Comparison of ENCODE assay signal across 8 cellular contexts in genomic region chr5:96896806-96897205, GRCh38. TPM values are rescaled to one million over a fixed set of nuclear protein-coding genes. Genes with fewer than 3 reads are reported as not detected.
DNase-seq lines count a peak whose midpoint lies in the region; ATAC-seq and TF ChIP-seq lines count a peak whose summit lies in the region.

No MANE protein-coding gene starts in this region.

- no peaks in the 10 kb centered on the region for H4K20me1 ChIP-seq in GM23338 (replicated peaks; ENCODE audit: insufficient read depth)

- no peak overlapping the region for H3K4me2 ChIP-seq in GM23338

- no peak for DNase-seq in CD4-positive, CD25-positive, alpha-beta regulatory T cell
- no peak for DNase-seq in activated T-helper 1 cell treated with anti-CD3 and anti-CD28 coated beads, Interleukin-12 subunit alpha, Interleukin-12 subunit beta, Interleukin-2, Interleukin-4 antibody, amounts not matched to agents 30 ng/mL and 10 ng/mL and 1 ng/mL, durations not matched to agents 14 hours and 24 hours and 36 hours (ENCODE audit: low spot score)
- no peak for DNase-seq in GDM1 (lab: John Stamatoyannopoulos, UW)
- DNase-seq in stimulated activated CD8-positive, alpha-beta memory T cell treated with anti-CD3 and anti-CD28 coated beads, Interleukin-4, amount 100 ng/mL, for 48 hours: no peak
- no peak for DNase-seq in glutamatergic neuron
- DNase-seq in GM23338 (ENCODE audit: low spot score): no peak

- no peak for TF ChIP-seq CTCF in glutamatergic neuron (IDR thresholded peaks at IDR 0.05; ENCODE audit: partially characterized antibody, unreplicated experiment)
- TF ChIP-seq CTCF in GM23338 (conservative IDR thresholded peaks at IDR 0.05; ENCODE audit: low read depth in 2 of 2): 0 out of 4 replicates have a peak, but pooled peaks of 1 of the 2 experiments have one; percentile 5

- H3K27me3 ChIP-seq in CD4-positive, CD25-positive, alpha-beta regulatory T cell (ENCODE audit: control insufficient read depth, insufficient read depth, low read length): no peaks in the 10 kb centered on the region
- no peaks in the 10 kb centered on the region for H3K27me3 ChIP-seq in GM23338 (ENCODE audit: insufficient read depth)

- peak overlapping the region; percentile 87 for H3K27ac ChIP-seq in CD4-positive, CD25-positive, alpha-beta regulatory T cell (ENCODE audit: insufficient read depth, low read length, poor library complexity, severe bottlenecking)
- no peak overlapping the region for H3K27ac ChIP-seq in GM23338 (ENCODE audit: low read depth)

- peak; percentile 23 to 50 for ATAC-seq in CD4-positive, CD25-positive, alpha-beta regulatory T cell (ENCODE audit: low read depth in 2 of 2)
- ATAC-seq in GM19395 (IDR thresholded peaks at IDR 0.05; ENCODE audit: unreplicated experiment): peak; percentile 93
- ATAC-seq in HG03280 (IDR thresholded peaks at IDR 0.05; ENCODE audit: unreplicated experiment): peak; percentile 89
- ATAC-seq in GM23338: no peak

- H3F3A ChIP-seq in GM23338 (replicated peaks; ENCODE audit: low read depth): no peaks in the 10 kb centered on the region

- no peaks in the 10 kb centered on the region for H3K27me3 Mint-ChIP-seq in CD4-positive, CD25-positive, alpha-beta regulatory T cell
- H3K27me3 Mint-ChIP-seq in activated T-helper 1 cell treated with anti-CD3 and anti-CD28 coated beads, Interleukin-12 subunit alpha, Interleukin-12 subunit beta, Interleukin-2, Interleukin-4 antibody, amounts not matched to agents 30 ng/mL and 10 ng/mL and 1 ng/mL, durations not matched to agents 14 hours and 24 hours and 36 hours (ENCODE audit: insufficient read depth): no peaks in the 10 kb centered on the region
- H3K27me3 Mint-ChIP-seq in glutamatergic neuron (ENCODE audit: unreplicated experiment) (peaks cover 3% of the 10 kb centered on the region), GM23338 (ENCODE audit: insufficient read depth, low read depth, poor library complexity) (no peaks in the 10 kb centered on the region)

- peaks cover 29% of the 10 kb centered on the region for H3K4me1 ChIP-seq in CD4-positive, CD25-positive, alpha-beta regulatory T cell (ENCODE audit: control insufficient read depth, insufficient read depth, low read length, poor library complexity, severe bottlenecking)
- H3K4me1 ChIP-seq in GM23338 (ENCODE audit: insufficient read depth): no peaks in the 10 kb centered on the region

- peak overlapping the region; percentile 68 to 90 (median 78) for H3K4me3 Mint-ChIP-seq in CD4-positive, CD25-positive, alpha-beta regulatory T cell
- H3K4me3 Mint-ChIP-seq in activated T-helper 1 cell treated with anti-CD3 and anti-CD28 coated beads, Interleukin-12 subunit alpha, Interleukin-12 subunit beta, Interleukin-2, Interleukin-4 antibody, amounts not matched to agents 30 ng/mL and 10 ng/mL and 1 ng/mL, durations not matched to agents 14 hours and 24 hours and 36 hours: peak overlapping the region; percentile 84
- no peak overlapping the region for H3K4me3 Mint-ChIP-seq in glutamatergic neuron (ENCODE audit: unreplicated experiment)
- H3K4me3 Mint-ChIP-seq in GM23338: no peak overlapping the region

- peaks cover 50% of the 10 kb centered on the region for H3K36me3 Mint-ChIP-seq in CD4-positive, CD25-positive, alpha-beta regulatory T cell
- H3K36me3 Mint-ChIP-seq in activated T-helper 1 cell treated with anti-CD3 and anti-CD28 coated beads, Interleukin-12 subunit alpha, Interleukin-12 subunit beta, Interleukin-2, Interleukin-4 antibody, amounts not matched to agents 30 ng/mL and 10 ng/mL and 1 ng/mL, durations not matched to agents 14 hours and 24 hours and 36 hours (ENCODE audit: low read depth): peaks cover 60% of the 10 kb centered on the region
- no peaks in the 10 kb centered on the region for H3K36me3 Mint-ChIP-seq in glutamatergic neuron (ENCODE audit: unreplicated experiment)
- H3K36me3 Mint-ChIP-seq in GM23338 (ENCODE audit: low read depth): no peaks in the 10 kb centered on the region

- H3K27ac Mint-ChIP-seq in CD4-positive, CD25-positive, alpha-beta regulatory T cell: peak overlapping the region; percentile 89 to 99 (median 90)
- peak overlapping the region; percentile 96 for H3K27ac Mint-ChIP-seq in activated T-helper 1 cell treated with anti-CD3 and anti-CD28 coated beads, Interleukin-12 subunit alpha, Interleukin-12 subunit beta, Interleukin-2, Interleukin-4 antibody, amounts not matched to agents 30 ng/mL and 10 ng/mL and 1 ng/mL, durations not matched to agents 14 hours and 24 hours and 36 hours
- H3K27ac Mint-ChIP-seq in glutamatergic neuron (ENCODE audit: unreplicated experiment) (no peak overlapping the region), GM23338 (no peak overlapping the region)

- intact Hi-C loops in activated T-helper 1 cell treated with anti-CD3 and anti-CD28 coated beads, Interleukin-12 subunit alpha, Interleukin-12 subunit beta, Interleukin-2, Interleukin-4 antibody, amounts not matched to agents 30 ng/mL and 10 ng/mL and 1 ng/mL, durations not matched to agents 14 hours and 24 hours and 36 hours (cut with micrococcal nuclease): loop anchor here (1.0 kb wide), 8 partner anchors 11 to 198 kb away; partner anchors contain the start of genes ERAP1 and ERAP2

- no peaks in the 10 kb centered on the region for H3K9me3 Mint-ChIP-seq in CD4-positive, CD25-positive, alpha-beta regulatory T cell
- H3K9me3 Mint-ChIP-seq in activated T-helper 1 cell treated with anti-CD3 and anti-CD28 coated beads, Interleukin-12 subunit alpha, Interleukin-12 subunit beta, Interleukin-2, Interleukin-4 antibody, amounts not matched to agents 30 ng/mL and 10 ng/mL and 1 ng/mL, durations not matched to agents 14 hours and 24 hours and 36 hours: no peaks in the 10 kb centered on the region
- H3K9me3 Mint-ChIP-seq in glutamatergic neuron (ENCODE audit: unreplicated experiment): no peaks in the 10 kb centered on the region
- no peaks in the 10 kb centered on the region for H3K9me3 Mint-ChIP-seq in GM23338

- peak overlapping the region; percentile 85 for H3K4me3 ChIP-seq in CD4-positive, CD25-positive, alpha-beta regulatory T cell (ENCODE audit: low read depth, low read length)
- no peak overlapping the region for H3K4me3 ChIP-seq in GM23338

- H3K4me1 Mint-ChIP-seq in CD4-positive, CD25-positive, alpha-beta regulatory T cell: peaks cover 27 to 61% (median 50%) of the 10 kb centered on the region in 4 donors
- peaks cover 62% of the 10 kb centered on the region for H3K4me1 Mint-ChIP-seq in activated T-helper 1 cell treated with anti-CD3 and anti-CD28 coated beads, Interleukin-12 subunit alpha, Interleukin-12 subunit beta, Interleukin-2, Interleukin-4 antibody, amounts not matched to agents 30 ng/mL and 10 ng/mL and 1 ng/mL, durations not matched to agents 14 hours and 24 hours and 36 hours (ENCODE audit: low read depth)
- H3K4me1 Mint-ChIP-seq in glutamatergic neuron (ENCODE audit: low read depth, unreplicated experiment) (peaks cover 5% of the 10 kb centered on the region), GM23338 (no peaks in the 10 kb centered on the region)

- no peaks in the 10 kb centered on the region for H3K9me2 ChIP-seq in GM23338 (ENCODE audit: insufficient read depth)

- peaks cover 75% of the 10 kb centered on the region for H3K36me3 ChIP-seq in CD4-positive, CD25-positive, alpha-beta regulatory T cell (ENCODE audit: control insufficient read depth, insufficient read depth, low read length)
- no peaks in the 10 kb centered on the region for H3K36me3 ChIP-seq in GM23338 (ENCODE audit: insufficient read depth)

- H2AFZ ChIP-seq in GM23338: no peak overlapping the region

- no peaks in the 10 kb centered on the region for H3K9me3 ChIP-seq in CD4-positive, CD25-positive, alpha-beta regulatory T cell (ENCODE audit: control insufficient read depth in 2 of 2, low read length in 2 of 2)

- no peaks in the 10 kb centered on the region for H3K79me2 ChIP-seq in GM23338 (replicated peaks; ENCODE audit: insufficient read depth)

RNA-seq across cellular contexts. Expression of gene ERAP2, which starts 20.5 kb away (rescaled TPM):
- total RNA-seq in CD4-positive, CD25-positive, alpha-beta regulatory T cell: 134 TPM
- polyA plus RNA-seq in CD4-positive, CD25-positive, alpha-beta regulatory T cell: 100 to 1,000 TPM in 2 of 4 donors, 1 to 10 TPM in 2; 9.5 to 123 (median 63.6) TPM
- 52.9 and 54.4 TPM in 2 replicates for total RNA-seq in activated T-helper 1 cell treated with anti-CD3 and anti-CD28 coated beads, Interleukin-12 subunit alpha, Interleukin-12 subunit beta, Interleukin-2, Interleukin-4 antibody, amounts not matched to agents 30 ng/mL and 10 ng/mL and 1 ng/mL, durations not matched to agents 14 hours and 24 hours and 36 hours
- not detected for total RNA-seq in glutamatergic neuron (ENCODE audit: unreplicated experiment)
- total RNA-seq in GM23338 (2014; rRNA removed; shearing (Covaris generic)): not detected in 2 replicates
- 0.73 TPM in 1 of 2 replicates, not detected in the other for polyA plus RNA-seq in GM23338 (2016; fragmentation: Nextera tagmentation; extraction: Ambion mirVana)

RNA-seq across cellular contexts. Expression of gene LNPEP, which starts 39.1 kb away (rescaled TPM):
- 95.7 TPM for total RNA-seq in CD4-positive, CD25-positive, alpha-beta regulatory T cell
- 10 to 100 TPM; 39.6 to 45.4 (median 42.6) TPM for polyA plus RNA-seq in CD4-positive, CD25-positive, alpha-beta regulatory T cell
- total RNA-seq in activated T-helper 1 cell treated with anti-CD3 and anti-CD28 coated beads, Interleukin-12 subunit alpha, Interleukin-12 subunit beta, Interleukin-2, Interleukin-4 antibody, amounts not matched to agents 30 ng/mL and 10 ng/mL and 1 ng/mL, durations not matched to agents 14 hours and 24 hours and 36 hours: 37.7 and 40.7 TPM in 2 replicates
- 9.3 TPM for total RNA-seq in glutamatergic neuron (ENCODE audit: unreplicated experiment)
- total RNA-seq in GM23338 (2014; rRNA removed; shearing (Covaris generic)): 8.3 and 8.5 TPM in 2 replicates
- polyA plus RNA-seq in GM23338 (2016; fragmentation: Nextera tagmentation; extraction: Ambion mirVana): 1.2 and 1.6 TPM in 2 replicates

Comparison
In these comparisons a context has a peak if more than half of its experiments do, and no peak if none do; other contexts are left out.
1. H3K27ac Mint-ChIP-seq: peak in CD4-positive, CD25-positive, alpha-beta regulatory T cell (3 of 3) and activated T-helper 1 cell treated with anti-CD3 and anti-CD28 coated beads, Interleukin-12 subunit alpha, Interleukin-12 subunit beta, Interleukin-2, Interleukin-4 antibody, amounts not matched to agents 30 ng/mL and 10 ng/mL and 1 ng/mL, durations not matched to agents 14 hours and 24 hours and 36 hours (single experiment); none in glutamatergic neuron (single experiment) and GM23338 (single experiment).
2. H3K4me3 Mint-ChIP-seq: peak in CD4-positive, CD25-positive, alpha-beta regulatory T cell (4 of 4) and activated T-helper 1 cell treated with anti-CD3 and anti-CD28 coated beads, Interleukin-12 subunit alpha, Interleukin-12 subunit beta, Interleukin-2, Interleukin-4 antibody, amounts not matched to agents 30 ng/mL and 10 ng/mL and 1 ng/mL, durations not matched to agents 14 hours and 24 hours and 36 hours (single experiment); none in glutamatergic neuron (single experiment) and GM23338 (single experiment).
3. RNA of gene ERAP2, which starts 20.5 kb away (total RNA-seq): 134 TPM in CD4-positive, CD25-positive, alpha-beta regulatory T cell (single experiment) and 52.9 to 54.4 TPM in activated T-helper 1 cell treated with anti-CD3 and anti-CD28 coated beads, Interleukin-12 subunit alpha, Interleukin-12 subunit beta, Interleukin-2, Interleukin-4 antibody, amounts not matched to agents 30 ng/mL and 10 ng/mL and 1 ng/mL, durations not matched to agents 14 hours and 24 hours and 36 hours; not detected in GM23338 and not detected in glutamatergic neuron (single experiment); every median in the first group is over 10 times any median in the second.